1 cellular context compared by ENCODE assay signal in genomic region chr5:407051-407450, GRCh38.
TF ChIP-seq lines count a peak whose summit lies in the region.

No MANE protein-coding gene starts in this region.

TF ChIP-seq in endothelial cell of umbilical vein, 7 proteins besides CTCF, POLR2A, EP300 and RAD21:
- TF ChIP-seq MAX (IDR thresholded peaks at IDR 0.05; ENCODE audit: insufficient read depth, insufficient read length) (no peak), JUN (IDR thresholded peaks at IDR 0.05; ENCODE audit: borderline replicate concordance, insufficient read depth, insufficient read length, low read depth) (peak; percentile 27), FOS (IDR thresholded peaks at IDR 0.05; ENCODE audit: borderline replicate concordance, insufficient read depth, low read length) (peak; percentile 68)
